ENCODE assay signal across 18 cellular contexts in the genomic region with DNA sequence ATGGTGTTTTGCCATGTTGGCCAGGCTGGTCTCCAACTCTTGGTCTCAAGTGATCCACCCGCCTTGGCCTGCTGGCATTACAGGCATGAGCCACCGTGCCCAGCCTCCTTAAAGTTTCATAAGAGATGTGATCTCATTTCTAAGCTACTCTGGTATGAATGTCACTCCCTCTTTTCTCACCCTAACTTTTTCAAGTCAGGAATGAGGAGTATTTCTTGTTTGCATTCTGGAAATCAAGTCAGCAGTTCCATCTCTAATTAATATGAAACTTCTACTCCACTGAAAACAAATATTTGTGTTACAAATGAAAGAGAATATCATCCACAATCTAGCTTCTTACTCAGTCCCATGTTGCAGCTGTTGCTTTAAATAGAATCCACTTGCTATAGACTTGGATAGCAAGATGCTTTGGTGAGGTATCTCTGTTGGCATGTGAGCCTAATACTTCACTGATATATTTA.
A peak's percentile ranks its signal among the peaks of the same experiment; 100 is the strongest.
DNase-seq lines count a peak whose midpoint lies in the region; ATAC-seq, FAIRE-seq and TF ChIP-seq lines count a peak whose summit lies in the region.
"Had no signal": no experiment of that assay in that cellular context is flagged by ENCODE, and none has a peak within 500 bp of the region (broad histone marks: within the 10 kb centered on the region; RNA-seq: fewer than 3 reads in every experiment).

No MANE protein-coding gene starts in this region.

- no peaks in the 10 kb centered on the region for H3K79me2 ChIP-seq in keratinocyte (ENCODE audit: control insufficient read depth, insufficient read depth, low read length)

- H2AFZ ChIP-seq in keratinocyte (ENCODE audit: control insufficient read depth, low read length) = no peak overlapping the region

- no peaks in the 10 kb centered on the region for H3K9me3 Mint-ChIP-seq in activated CD4-positive, alpha-beta T cell treated with anti-CD3 and anti-CD28 coated beads for 36 hours (ENCODE audit: low read depth)
- H3K9me3 Mint-ChIP-seq in activated CD4-positive, alpha-beta T cell treated with anti-CD3 and anti-CD28 coated beads, Interleukin-2, amount 10 ng/mL, durations not matched to agents 7 days and 5 days = peaks cover 4% of the 10 kb centered on the region

- no peak overlapping the region for H3K4me3 ChIP-seq in breast epithelium
- no peak overlapping the region for H3K4me3 ChIP-seq in keratinocyte (ENCODE audit: control insufficient read depth in 2 of 3, extremely low read depth in 1 of 3, insufficient read depth in 2 of 3, low read depth in 1 of 3, low read length in 3 of 3)
- no peak overlapping the region for H3K4me3 ChIP-seq in upper lobe of right lung
- H3K4me3 ChIP-seq in prostate gland = no peak overlapping the region
- H3K4me3 ChIP-seq: Peyer's patch had no signal

- dilution Hi-C loops in keratinocyte (cut with MboI; ENCODE audit: extremely low pct_ligation_motif_present, low sequenced_read_pairs) = no loop called here

- H3K4me3 Mint-ChIP-seq in activated CD4-positive, alpha-beta T cell treated with anti-CD3 and anti-CD28 coated beads for 36 hours = no peak overlapping the region
- no peak overlapping the region for H3K4me3 Mint-ChIP-seq in activated CD4-positive, alpha-beta T cell treated with anti-CD3 and anti-CD28 coated beads, Interleukin-2, amount 10 ng/mL, durations not matched to agents 7 days and 5 days

- H3K9me1 ChIP-seq in keratinocyte (ENCODE audit: control insufficient read depth, extremely low read depth, insufficient read depth, low read length) = no peaks in the 10 kb centered on the region

- no peaks in the 10 kb centered on the region for H3K36me3 ChIP-seq in breast epithelium
- H3K36me3 ChIP-seq in keratinocyte (ENCODE audit: control insufficient read depth in 2 of 2, extremely low read depth in 1 of 2, insufficient read depth in 2 of 2, low read length in 2 of 2) = no peaks in the 10 kb centered on the region
- no peaks in the 10 kb centered on the region for H3K36me3 ChIP-seq in upper lobe of right lung
- no peaks in the 10 kb centered on the region for H3K36me3 ChIP-seq in prostate gland
- H3K36me3 ChIP-seq: Peyer's patch had no signal

- peak; percentile 34 for FAIRE-seq in keratinocyte (lab: Jason Lieb, UNC)

- peak; percentile 28 for DNase-seq in activated CD4-positive, alpha-beta T cell treated with anti-CD3 and anti-CD28 coated beads for 36 hours
- DNase-seq in activated CD4-positive, alpha-beta T cell treated with anti-CD3 and anti-CD28 coated beads, Interleukin-2, amount 10 ng/mL, durations not matched to agents 7 days and 5 days = no peak
- DNase-seq in breast epithelium (ENCODE audit: low spot score in 2 of 2) (no peak), keratinocyte (ENCODE audit: low read depth, low spot score) (no peak), upper lobe of right lung (no peak), prostate gland (ENCODE audit: low spot score) (no peak), AML-193 (lab: John Stamatoyannopoulos, UW) (no peak), HUDEP-2 (lab: John Stamatoyannopoulos, UW; ENCODE audit: unreplicated experiment in 76 of 76) (no peak)
- DNase-seq: activated CD4-positive, CD25-positive, alpha-beta regulatory T cell treated with anti-CD3 and anti-CD28 coated beads, Interleukin-2, amount 50 U/mL, for 72 hours; activated CD8-positive, alpha-beta memory T cell treated with anti-CD3 and anti-CD28 coated beads, Interleukin-2, amount 50 U/mL, for 48 hours; activated naive CD4-positive, alpha-beta T cell treated with anti-CD3 and anti-CD28 coated beads, Interleukin-2, amount 50 U/mL, for 16 hours; caudate nucleus; COR-L47; left cardiac atrium; NCI-H187 treated with DMSO at 0.1 percent for 48 hours; NCI-H526 treated with DMSO at 0.1 percent for 48 hours; substantia nigra had no signal

- ATAC-seq in activated CD4-positive, alpha-beta T cell treated with anti-CD3 and anti-CD28 coated beads for 36 hours = no peak
- ATAC-seq in upper lobe of right lung = peak; percentile 76

- CTCF ChIA-PET in activated CD4-positive, alpha-beta T cell treated with anti-CD3 and anti-CD28 coated beads for 36 hours (lab: Charles Lee) = interaction anchor here (1.2 to 2.6 kb wide), 3 partner anchors 9 to 88 kb away, joined by 3 to 8 read pairs (median 5); no protein-coding TSS in a partner anchor
- CTCF ChIA-PET in activated CD4-positive, alpha-beta T cell treated with anti-CD3 and anti-CD28 coated beads, Interleukin-2, amount 10 ng/mL, durations not matched to agents 7 days and 5 days (lab: Charles Lee) = interaction anchor here (1.3 kb wide), 1 partner anchor 19 kb away, joined by 5 read pairs; no protein-coding TSS in a partner anchor

- intact Hi-C loops in activated CD4-positive, alpha-beta T cell treated with anti-CD3 and anti-CD28 coated beads for 36 hours (cut with DNase I, micrococcal nuclease) = no loop called here
- intact Hi-C loops in breast epithelium (cut with DNase I; ENCODE audit: low total_unique reads) = no loop called here
- intact Hi-C loops in upper lobe of right lung (cut with DNase I) = no loop called here
- intact Hi-C loops in prostate gland (cut with DNase I) = no loop called here

- no peaks in the 10 kb centered on the region for H3K9me3 ChIP-seq in breast epithelium
- H3K9me3 ChIP-seq in keratinocyte (ENCODE audit: control insufficient read depth, low read depth, low read length) = no peaks in the 10 kb centered on the region
- no peaks in the 10 kb centered on the region for H3K9me3 ChIP-seq in upper lobe of right lung
- no peaks in the 10 kb centered on the region for H3K9me3 ChIP-seq in prostate gland
- H3K9me3 ChIP-seq: Peyer's patch had no signal

- peaks cover 0 to 4% of the 10 kb centered on the region in 2 donors for H3K4me1 ChIP-seq in breast epithelium
- H3K4me1 ChIP-seq in keratinocyte (ENCODE audit: control insufficient read depth, extremely low read depth, insufficient read depth, low read length) = peaks cover 47% of the 10 kb centered on the region
- no peaks in the 10 kb centered on the region for H3K4me1 ChIP-seq in upper lobe of right lung
- peaks cover 12% of the 10 kb centered on the region for H3K4me1 ChIP-seq in prostate gland (replicated peaks)

- no peak for TF ChIP-seq CTCF in breast epithelium (IDR thresholded peaks at IDR 0.05)
- no peak for TF ChIP-seq CTCF in keratinocyte (optimal IDR thresholded peaks at IDR 0.05 in 1 of 3, IDR thresholded peaks at IDR 0.05 in 1 of 3, conservative IDR thresholded peaks at IDR 0.05 in 1 of 3; ENCODE audit: extremely low read depth in 1 of 3, insufficient read depth in 2 of 3, low read length in 3 of 3)
- TF ChIP-seq CTCF in upper lobe of right lung (IDR thresholded peaks at IDR 0.05) = no peak
- no peak for TF ChIP-seq CTCF in prostate gland (IDR thresholded peaks at IDR 0.05)

- H3K27ac ChIP-seq in breast epithelium (peak overlapping the region; percentile 59 to 80), keratinocyte (ENCODE audit: control insufficient read depth, insufficient read depth, low read length) (no peak overlapping the region), upper lobe of right lung (no peak overlapping the region), prostate gland (no peak overlapping the region)
- H3K27ac ChIP-seq: Peyer's patch had no signal

- TF ChIP-seq POLR2A in breast epithelium (IDR thresholded peaks at IDR 0.05) (no peak), prostate gland (IDR thresholded peaks at IDR 0.05) (no peak)

- H3K4me1 Mint-ChIP-seq in activated CD4-positive, alpha-beta T cell treated with anti-CD3 and anti-CD28 coated beads for 36 hours = peaks cover 25% of the 10 kb centered on the region
- peaks cover 24% of the 10 kb centered on the region for H3K4me1 Mint-ChIP-seq in activated CD4-positive, alpha-beta T cell treated with anti-CD3 and anti-CD28 coated beads, Interleukin-2, amount 10 ng/mL, durations not matched to agents 7 days and 5 days

- no peaks in the 10 kb centered on the region for H4K20me1 ChIP-seq in keratinocyte (ENCODE audit: control insufficient read depth, extremely low read depth, insufficient read depth, low read length)

- 61% methylated on average over 2 of the region's 2 CpGs for WGBS in prostate gland

- H3K9ac ChIP-seq in keratinocyte (ENCODE audit: control insufficient read depth, extremely low read depth, insufficient read depth, low read length) = no peak overlapping the region

- H3K27me3 ChIP-seq in breast epithelium = no peaks in the 10 kb centered on the region
- H3K27me3 ChIP-seq in keratinocyte (ENCODE audit: control insufficient read depth, extremely low read depth, insufficient read depth, low read length) = no peaks in the 10 kb centered on the region
- H3K27me3 ChIP-seq in upper lobe of right lung = no peaks in the 10 kb centered on the region
- no peaks in the 10 kb centered on the region for H3K27me3 ChIP-seq in prostate gland (replicated peaks; ENCODE audit: insufficient read depth)
- H3K27me3 ChIP-seq: Peyer's patch had no signal

- H3K27me3 Mint-ChIP-seq in activated CD4-positive, alpha-beta T cell treated with anti-CD3 and anti-CD28 coated beads for 36 hours = no peaks in the 10 kb centered on the region
- no peaks in the 10 kb centered on the region for H3K27me3 Mint-ChIP-seq in activated CD4-positive, alpha-beta T cell treated with anti-CD3 and anti-CD28 coated beads, Interleukin-2, amount 10 ng/mL, durations not matched to agents 7 days and 5 days

- no peaks in the 10 kb centered on the region for H3K36me3 Mint-ChIP-seq in activated CD4-positive, alpha-beta T cell treated with anti-CD3 and anti-CD28 coated beads for 36 hours (ENCODE audit: low read depth)
- H3K36me3 Mint-ChIP-seq in activated CD4-positive, alpha-beta T cell treated with anti-CD3 and anti-CD28 coated beads, Interleukin-2, amount 10 ng/mL, durations not matched to agents 7 days and 5 days (ENCODE audit: low read depth) = peaks cover 7% of the 10 kb centered on the region

- no peak overlapping the region for H3K4me2 ChIP-seq in keratinocyte (ENCODE audit: control insufficient read depth, extremely low read depth, insufficient read depth, low read depth, low read length)

- H3K27ac Mint-ChIP-seq in activated CD4-positive, alpha-beta T cell treated with anti-CD3 and anti-CD28 coated beads for 36 hours = no peak overlapping the region
- no peak overlapping the region for H3K27ac Mint-ChIP-seq in activated CD4-positive, alpha-beta T cell treated with anti-CD3 and anti-CD28 coated beads, Interleukin-2, amount 10 ng/mL, durations not matched to agents 7 days and 5 days

- POLR2A ChIA-PET in activated CD4-positive, alpha-beta T cell treated with anti-CD3 and anti-CD28 coated beads for 36 hours (lab: Charles Lee) = interaction anchor here (0.8 kb wide), 1 partner anchor 17 kb away, joined by 4 read pairs; no protein-coding TSS in a partner anchor
- POLR2A ChIA-PET in activated CD4-positive, alpha-beta T cell treated with anti-CD3 and anti-CD28 coated beads, Interleukin-2, amount 10 ng/mL, durations not matched to agents 7 days and 5 days (lab: Charles Lee) = interaction anchor here (0.7 kb wide), 1 partner anchor 84 kb away, joined by 3 read pairs; no protein-coding TSS in a partner anchor

Comparison
In these comparisons a context has a peak if more than half of its experiments do, and no peak if none do; other contexts are left out.
1. H3K27ac ChIP-seq: peak in breast epithelium (2 of 2); none in keratinocyte (single experiment), upper lobe of right lung (single experiment) and prostate gland (0 of 2).